ENCODE assay signal across 25 cellular contexts in the genomic region with DNA sequence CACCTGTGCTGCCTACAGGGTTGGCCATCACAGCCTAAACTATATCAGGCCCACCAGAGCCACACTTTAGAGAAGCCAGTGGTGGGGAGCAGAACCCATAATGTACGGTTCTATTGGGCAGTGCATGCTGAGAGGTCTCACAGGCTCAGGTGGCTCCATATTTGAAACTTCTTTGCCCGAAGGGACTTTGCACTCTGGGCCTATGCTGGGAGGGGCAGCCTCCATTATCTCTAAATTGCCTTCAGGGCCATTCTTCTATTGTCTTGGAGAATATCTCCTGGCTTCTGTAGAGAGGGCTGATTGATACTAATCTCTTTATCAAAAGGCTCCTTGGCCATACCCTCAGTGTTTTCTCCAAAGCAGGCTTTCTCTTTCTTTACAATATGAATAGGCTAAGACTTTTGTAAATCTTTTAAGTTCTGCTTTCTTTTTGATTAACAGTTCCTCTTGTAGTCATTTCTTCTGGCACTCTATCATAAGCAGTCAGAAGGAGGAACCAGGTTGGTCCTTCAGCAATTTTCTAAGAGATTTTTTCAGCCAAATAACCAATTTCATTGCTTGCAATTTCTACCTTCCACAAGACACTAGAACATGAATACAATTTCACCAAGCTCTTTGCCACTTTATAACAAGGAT.
"Had no signal": no experiment of that assay in that cellular context is flagged by ENCODE, and none has a peak within 500 bp of the region (broad histone marks: within the 10 kb centered on the region; RNA-seq: fewer than 3 reads in every experiment).

No MANE protein-coding gene starts in this region.

- DNase-seq: activated CD4-positive, alpha-beta T cell treated with anti-CD3 and anti-CD28 coated beads, Interleukin-2, amount 10 ng/mL, durations not matched to agents 7 days and 5 days; activated CD8-positive, alpha-beta T cell treated with anti-CD3 and anti-CD28 coated beads, Interleukin-2, amount 10 ng/mL, durations not matched to agents 7 days and 5 days; activated gamma-delta T cell treated with Interleukin-2 at 50 U/mL for 16 hours; activated T-cell treated with anti-CD3 and anti-CD28 coated beads, Interleukin-2, amount 50 U/mL, for 1 hour; aorta; caudate nucleus; dermis blood vessel endothelial cell; effector CD8-positive, alpha-beta T cell; foreskin melanocyte; glutamatergic neuron; hippocampal formation; kidney glomerular epithelial cell; left ventricle myocardium inferior; midbrain; pancreas; right cardiac atrium; stimulated activated CD4-positive, alpha-beta T cell treated with anti-CD3 and anti-CD28 coated beads, Interleukin-12 subunit alpha, Interleukin-12 subunit beta, amount 100 ng/mL, for 4 hours; stomach; T-helper 1 cell; T1000 had no signal

- H3K4me3 ChIP-seq: left ventricle myocardium inferior, pancreas, stomach, suprapubic skin, tibial nerve, vagina had no signal

- H3K27me3 ChIP-seq: pancreas, stomach, suprapubic skin, tibial nerve, vagina had no signal

- ATAC-seq: activated CD4-positive, CD25-positive, alpha-beta regulatory T cell treated with anti-CD3 and anti-CD28 coated beads, Interleukin-2, amount 50 U/mL, for 24 hours; activated CD8-positive, alpha-beta T cell treated with anti-CD3 and anti-CD28 coated beads, Interleukin-2, amount 10 ng/mL, durations not matched to agents 7 days and 5 days; esophagus mucosa; pancreas had no signal

- H3K9me3 ChIP-seq: pancreas, vagina had no signal

- H3K27ac ChIP-seq: left ventricle myocardium inferior, pancreas, stomach, suprapubic skin, tibial nerve, vagina had no signal

- H3K4me1 ChIP-seq: left ventricle myocardium inferior, pancreas, stomach, suprapubic skin, tibial nerve, vagina had no signal
